In the genomic region with DNA sequence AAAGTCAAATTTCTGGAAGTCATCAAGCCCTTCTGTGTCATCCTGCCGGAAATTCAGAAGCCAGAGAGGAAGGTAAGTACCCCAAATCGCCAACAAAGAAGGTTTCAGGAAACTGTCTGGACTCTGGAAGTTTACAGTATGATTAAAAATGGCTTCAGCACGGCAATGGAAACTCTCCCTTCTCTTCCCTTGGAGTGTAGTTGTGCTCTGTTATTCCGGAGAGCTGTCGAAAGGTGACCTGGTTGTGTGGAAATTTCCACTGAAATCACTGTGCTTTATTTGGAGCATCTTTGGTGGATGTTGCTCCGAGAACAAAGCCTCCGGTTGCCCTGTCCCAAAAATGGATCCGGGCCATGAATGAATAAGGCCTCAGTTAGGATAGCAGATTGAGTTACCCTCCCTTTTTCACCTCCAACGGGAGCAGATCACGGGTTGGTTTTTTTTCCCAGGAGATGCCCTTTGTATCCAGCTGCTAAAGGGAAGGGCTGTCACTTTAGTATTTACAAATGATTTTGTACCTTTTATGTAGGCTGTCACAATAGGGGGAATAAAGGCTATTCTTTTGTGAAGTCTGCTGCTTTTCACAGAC, we compare ENCODE assay signal across 8 cellular contexts. TPM values are rescaled to one million over a fixed set of nuclear protein-coding genes. Genes with fewer than 3 reads are reported as not detected.
DNase-seq lines count a peak whose midpoint lies in the region; FAIRE-seq and TF ChIP-seq lines count a peak whose summit lies in the region.

No MANE protein-coding gene starts in this region.

- H3K79me2 ChIP-seq in SU-DHL-6 (ENCODE audit: insufficient read depth, low read length), result peaks cover 43% of the 10 kb centered on the region

- peaks cover 9% of the 10 kb centered on the region for H3K36me3 Mint-ChIP-seq in progenitor cell of endocrine pancreas (ENCODE audit: insufficient read depth)

- peak overlapping the region; percentile 96 for H3K4me3 ChIP-seq in SU-DHL-6 (ENCODE audit: insufficient read depth, low read length, poor library complexity, severe bottlenecking)
- peak overlapping the region; percentile 89 for H3K4me3 ChIP-seq in fibroblast of the aortic adventitia (ENCODE audit: low read depth, low read length)

- peaks cover 2% of the 10 kb centered on the region for H3K27me3 Mint-ChIP-seq in progenitor cell of endocrine pancreas

- no peaks in the 10 kb centered on the region for H3K9me2 ChIP-seq in SU-DHL-6 (replicated peaks; ENCODE audit: insufficient read depth, low read length)

- no peaks in the 10 kb centered on the region for H3K27me3 ChIP-seq in SU-DHL-6 (ENCODE audit: low read length)

- H3K27ac Mint-ChIP-seq in progenitor cell of endocrine pancreas, result peak overlapping the region; percentile 98

- in situ Hi-C loops in GM13976 (cut with MboI; ENCODE audit: low sequenced_read_pairs, unreplicated experiment), result no loop called here

- peaks cover 5% of the 10 kb centered on the region; the same call in 1 of the 2 replicates for H3K36me3 ChIP-seq in SU-DHL-6 (ENCODE audit: low read length)

- H2AFZ ChIP-seq in SU-DHL-6 (ENCODE audit: low read depth, low read length, severe bottlenecking), result peak overlapping the region; percentile 36

- DNase-seq in NCI-H345 treated with DMSO at 0.1 percent for 48 hours (lab: John Stamatoyannopoulos, UW; ENCODE audit: unreplicated experiment) (peak; percentile 2), NCI-H345 (lab: John Stamatoyannopoulos, UW) (no peak), fibroblast of the aortic adventitia (ENCODE audit: low read depth) (no peak), progenitor cell of endocrine pancreas (ENCODE audit: low spot score, unreplicated experiment) (no peak), H54 (ENCODE audit: insufficient read length, low spot score) (no peak), GM13976 (ENCODE audit: low spot score) (no peak)
- no peak for DNase-seq in stimulated activated CD4-positive, alpha-beta T cell treated with anti-CD3 and anti-CD28 coated beads, Interleukin-2, amount 100 ng/mL, for 48 hours

- no peaks in the 10 kb centered on the region; the same call in 1 of the 2 replicates for H3F3A ChIP-seq in SU-DHL-6 (ENCODE audit: insufficient read depth)

- no peaks in the 10 kb centered on the region for H3K9me3 ChIP-seq in SU-DHL-6 (ENCODE audit: insufficient read depth, low read length)

- H3K4me3 Mint-ChIP-seq in progenitor cell of endocrine pancreas (ENCODE audit: low read depth), result peak overlapping the region; percentile 88

- no peak for TF ChIP-seq CTCF in SU-DHL-6 (IDR thresholded peaks at IDR 0.05; ENCODE audit: insufficient read depth, low read length, poor library complexity, severe bottlenecking)
- no peak for TF ChIP-seq CTCF in fibroblast of the aortic adventitia (IDR thresholded peaks at IDR 0.05; ENCODE audit: insufficient read depth, low read length)
- TF ChIP-seq CTCF in progenitor cell of endocrine pancreas (IDR thresholded peaks at IDR 0.05; ENCODE audit: unreplicated experiment), result no peak
- no peak for TF ChIP-seq CTCF in GM13976 (IDR thresholded peaks at IDR 0.05; ENCODE audit: borderline replicate concordance, control extremely low read depth, extremely low read depth, insufficient read depth, missing control alignments)

- H3K4me2 ChIP-seq in SU-DHL-6 (ENCODE audit: low read depth, low read length, poor library complexity, severe bottlenecking), result peak overlapping the region; percentile 88

- no peak for FAIRE-seq in H54 (lab: Jason Lieb, UNC)

- H3K9me3 Mint-ChIP-seq in progenitor cell of endocrine pancreas (ENCODE audit: low read depth), result no peaks in the 10 kb centered on the region

- TF ChIP-seq POLR2A in H54 (IDR thresholded peaks at IDR 0.05; ENCODE audit: low read depth, low read length), result no peak

- H3K4me1 Mint-ChIP-seq in progenitor cell of endocrine pancreas (ENCODE audit: low read depth), result peaks cover 29% of the 10 kb centered on the region

- H3K27ac ChIP-seq in SU-DHL-6 (ENCODE audit: low read depth, low read length), result peak overlapping the region; percentile 50

- peak overlapping the region; percentile 98 for H3K9ac ChIP-seq in SU-DHL-6 (ENCODE audit: low read length)

- no peaks in the 10 kb centered on the region for H4K20me1 ChIP-seq in SU-DHL-6 (ENCODE audit: low read depth, low read length)

RNA-seq across cellular contexts. Expression of gene SEC61A1, which starts 0.7 kb away (rescaled TPM):
- total RNA-seq in fibroblast of the aortic adventitia (ENCODE audit: low replicate concordance) (120 and 406 TPM in 2 replicates), progenitor cell of endocrine pancreas (171 and 176 TPM in 2 replicates)
